14 cellular contexts compared by ENCODE assay signal in genomic region chr13:73945871-73946270, GRCh38.
DNase-seq lines count a peak whose midpoint lies in the region; ATAC-seq lines count a peak whose summit lies in the region.
"Had no signal": no experiment of that assay in that cellular context is flagged by ENCODE, and none has a peak within 500 bp of the region (broad histone marks: within the 10 kb centered on the region; RNA-seq: fewer than 3 reads in every experiment).

No MANE protein-coding gene starts in this region.

- no peak overlapping the region for H3K4me3 Mint-ChIP-seq in activated T-cell treated with anti-CD3 and anti-CD28 coated beads, Interleukin-2, amount 50 U/mL, for 72 hours
- no peak overlapping the region for H3K4me3 Mint-ChIP-seq in activated T-cell treated with anti-CD3 and anti-CD28 coated beads, Interleukin-2, amount 50 U/mL, for 4 hours
- H3K4me3 Mint-ChIP-seq: activated naive CD8-positive, alpha-beta T cell treated with anti-CD3 and anti-CD28 coated beads, Interleukin-2, amount 10 ng/mL, durations not matched to agents 7 days and 5 days; stimulated activated memory B cell treated with anti-CD40 and anti-IgM and Interleukin-4, amounts not matched to agents 10 μg/mL and 1 μg/mL and 100 μg/mL, for 72 hours had no signal

- H3K27ac Mint-ChIP-seq in activated T-cell treated with anti-CD3 and anti-CD28 coated beads, Interleukin-2, amount 50 U/mL, for 72 hours = peak overlapping the region; percentile 65
- H3K27ac Mint-ChIP-seq: stimulated activated memory B cell treated with anti-CD40 and anti-IgM and Interleukin-4, amounts not matched to agents 10 μg/mL and 1 μg/mL and 100 μg/mL, for 72 hours had no signal

- no peak overlapping the region for H3K27ac ChIP-seq in substantia nigra (ENCODE audit: low read depth, low read length, poor library complexity, severe bottlenecking)
- H3K27ac ChIP-seq: epithelial cell of prostate had no signal

- ATAC-seq in activated T-cell treated with anti-CD3 and anti-CD28 coated beads, Interleukin-2, amount 50 U/mL, for 72 hours (replicated peaks in 1 of 2) = no peak
- ATAC-seq in activated T-cell treated with anti-CD3 and anti-CD28 coated beads, Interleukin-2, amount 50 U/mL, for 4 hours = no peak
- peak; percentile 76 for ATAC-seq in left lobe of liver
- no peak for ATAC-seq in HG02642 (IDR thresholded peaks at IDR 0.05; ENCODE audit: poor library complexity, unreplicated experiment)
- ATAC-seq: activated CD4-positive, CD25-positive, alpha-beta regulatory T cell treated with anti-CD3 and anti-CD28 coated beads, Interleukin-2, amount 50 U/mL, for 24 hours; stimulated activated memory B cell treated with anti-CD40 and anti-IgM and Interleukin-4, amounts not matched to agents 10 μg/mL and 1 μg/mL and 100 μg/mL, for 72 hours had no signal

- no peaks in the 10 kb centered on the region for H3K9me3 Mint-ChIP-seq in activated T-cell treated with anti-CD3 and anti-CD28 coated beads, Interleukin-2, amount 50 U/mL, for 72 hours
- no peaks in the 10 kb centered on the region for H3K9me3 Mint-ChIP-seq in activated T-cell treated with anti-CD3 and anti-CD28 coated beads, Interleukin-2, amount 50 U/mL, for 4 hours
- H3K9me3 Mint-ChIP-seq: activated naive CD8-positive, alpha-beta T cell treated with anti-CD3 and anti-CD28 coated beads, Interleukin-2, amount 10 ng/mL, durations not matched to agents 7 days and 5 days; IgD-negative memory B cell; stimulated activated memory B cell treated with anti-CD40 and anti-IgM and Interleukin-4, amounts not matched to agents 10 μg/mL and 1 μg/mL and 100 μg/mL, for 72 hours had no signal

- peaks cover 67% of the 10 kb centered on the region for H3K4me1 Mint-ChIP-seq in activated T-cell treated with anti-CD3 and anti-CD28 coated beads, Interleukin-2, amount 50 U/mL, for 72 hours (ENCODE audit: low read depth)
- peaks cover 80% of the 10 kb centered on the region for H3K4me1 Mint-ChIP-seq in activated T-cell treated with anti-CD3 and anti-CD28 coated beads, Interleukin-2, amount 50 U/mL, for 4 hours (ENCODE audit: low read depth)

- no peaks in the 10 kb centered on the region for H3K27me3 Mint-ChIP-seq in activated T-cell treated with anti-CD3 and anti-CD28 coated beads, Interleukin-2, amount 50 U/mL, for 72 hours (ENCODE audit: low read depth)
- no peaks in the 10 kb centered on the region for H3K27me3 Mint-ChIP-seq in activated T-cell treated with anti-CD3 and anti-CD28 coated beads, Interleukin-2, amount 50 U/mL, for 4 hours (ENCODE audit: low read depth)
- H3K27me3 Mint-ChIP-seq: activated naive CD8-positive, alpha-beta T cell treated with anti-CD3 and anti-CD28 coated beads, Interleukin-2, amount 10 ng/mL, durations not matched to agents 7 days and 5 days; IgD-negative memory B cell; stimulated activated memory B cell treated with anti-CD40 and anti-IgM and Interleukin-4, amounts not matched to agents 10 μg/mL and 1 μg/mL and 100 μg/mL, for 72 hours had no signal

- no peak for DNase-seq in activated T-cell treated with anti-CD3 and anti-CD28 coated beads, Interleukin-2, amount 50 U/mL, for 72 hours
- DNase-seq in activated T-cell treated with anti-CD3 and anti-CD28 coated beads, Interleukin-2, amount 50 U/mL, for 4 hours = no peak
- DNase-seq in cerebellar cortex (ENCODE audit: low spot score) = peak; percentile 64
- no peak for DNase-seq in left lobe of liver (ENCODE audit: low spot score)
- peak in 25 of 49 donors; percentile 0 to 54 (median 16) for DNase-seq in substantia nigra (lab: John Stamatoyannopoulos, UW)
- no peak for DNase-seq in DMS53 treated with DMSO at 0.1 percent for 48 hours (lab: John Stamatoyannopoulos, UW; ENCODE audit: unreplicated experiment)
- no peak for DNase-seq in NCI-H2171 (lab: John Stamatoyannopoulos, UW)
- DNase-seq: activated naive CD8-positive, alpha-beta T cell treated with anti-CD3 and anti-CD28 coated beads, Interleukin-2, amount 10 ng/mL, durations not matched to agents 7 days and 5 days; NCI-H2171 treated with DMSO at 0.1 percent for 48 hours had no signal

- peaks cover 1 to 7% of the 10 kb centered on the region in 2 donors for H3K36me3 Mint-ChIP-seq in activated T-cell treated with anti-CD3 and anti-CD28 coated beads, Interleukin-2, amount 50 U/mL, for 72 hours (ENCODE audit: insufficient read depth in 2 of 2)
- H3K36me3 Mint-ChIP-seq in activated T-cell treated with anti-CD3 and anti-CD28 coated beads, Interleukin-2, amount 50 U/mL, for 4 hours (ENCODE audit: insufficient read depth) = peaks cover 12% of the 10 kb centered on the region

Comparison
In these comparisons a context has a peak if more than half of its experiments do, and no peak if none do; other contexts are left out.
1. DNase-seq: peak in cerebellar cortex (single experiment) and substantia nigra (25 of 49); none in activated T-cell treated with anti-CD3 and anti-CD28 coated beads, Interleukin-2, amount 50 U/mL, for 72 hours (0 of 2), activated T-cell treated with anti-CD3 and anti-CD28 coated beads, Interleukin-2, amount 50 U/mL, for 4 hours (single experiment), left lobe of liver (single experiment), DMS53 treated with DMSO at 0.1 percent for 48 hours (single experiment) and NCI-H2171 (single experiment).